In genomic region chr7:152884321-152884720, GRCh38 we compare ENCODE assay signal across 24 cellular contexts.
"Had no signal": no experiment of that assay in that cellular context is flagged by ENCODE, and none has a peak within 500 bp of the region (broad histone marks: within the 10 kb centered on the region; RNA-seq: fewer than 3 reads in every experiment).

No MANE protein-coding gene starts in this region.

- ATAC-seq: foreskin keratinocyte; gastroesophageal sphincter; left cardiac atrium; left lung; naive thymus-derived CD8-positive, alpha-beta T cell; sciatic nerve; stimulated activated memory B cell treated with anti-CD40 and anti-IgM and Interleukin-4, amounts not matched to agents 10 μg/mL and 1 μg/mL and 100 μg/mL, for 72 hours; stimulated activated naive CD8-positive, alpha-beta T cell treated with anti-CD3 and anti-CD28 coated beads, Interleukin-15, Interleukin-2, amounts not matched to agents 100 U/mL and 50 U/mL, for 24 hours had no signal

- H3K27me3 ChIP-seq: dorsolateral prefrontal cortex, esophagus muscularis mucosa, foreskin keratinocyte, gastroesophageal sphincter, heart left ventricle, hepatocyte, left lung, right atrium auricular region, tibial nerve, upper lobe of left lung had no signal

- H3K36me3 ChIP-seq: esophagus muscularis mucosa, gastroesophageal sphincter, heart left ventricle, left lung, prostate gland, right atrium auricular region, thoracic aorta, tibial nerve, upper lobe of left lung had no signal

- H3K27ac ChIP-seq: dorsolateral prefrontal cortex, esophagus muscularis mucosa, foreskin keratinocyte, gastroesophageal sphincter, heart left ventricle, hepatocyte, left lung, prostate gland, right atrium auricular region, thoracic aorta, tibial nerve, upper lobe of left lung had no signal

- H3K9me3 ChIP-seq: prostate gland, right atrium auricular region, thoracic aorta, upper lobe of left lung had no signal

- DNase-seq: effector CD4-positive, alpha-beta T cell; foreskin keratinocyte; heart left ventricle; left cardiac atrium; left lung; mesenchymal stem cell; naive thymus-derived CD8-positive, alpha-beta T cell; nephron progenitor cell; nucleus accumbens; stimulated activated CD4-positive, alpha-beta T cell treated with anti-CD3 and anti-CD28 coated beads, Interleukin-4, amount 100 ng/mL, for 4 hours; stimulated activated naive CD8-positive, alpha-beta T cell treated with anti-CD3 and anti-CD28 coated beads, Interleukin-15, Interleukin-2, amounts not matched to agents 100 U/mL and 50 U/mL, for 24 hours had no signal

- H3K4me3 ChIP-seq: dorsolateral prefrontal cortex, esophagus muscularis mucosa, gastroesophageal sphincter, heart left ventricle, hepatocyte, left lung, prostate gland, right atrium auricular region, thoracic aorta, tibial nerve, upper lobe of left lung had no signal

- H3K4me1 ChIP-seq: esophagus muscularis mucosa, foreskin keratinocyte, gastroesophageal sphincter, heart left ventricle, left lung, prostate gland, right atrium auricular region, tibial nerve, upper lobe of left lung had no signal

- FAIRE-seq: endothelial cell of umbilical vein, urothelium cell line had no signal
